In the genomic region with DNA sequence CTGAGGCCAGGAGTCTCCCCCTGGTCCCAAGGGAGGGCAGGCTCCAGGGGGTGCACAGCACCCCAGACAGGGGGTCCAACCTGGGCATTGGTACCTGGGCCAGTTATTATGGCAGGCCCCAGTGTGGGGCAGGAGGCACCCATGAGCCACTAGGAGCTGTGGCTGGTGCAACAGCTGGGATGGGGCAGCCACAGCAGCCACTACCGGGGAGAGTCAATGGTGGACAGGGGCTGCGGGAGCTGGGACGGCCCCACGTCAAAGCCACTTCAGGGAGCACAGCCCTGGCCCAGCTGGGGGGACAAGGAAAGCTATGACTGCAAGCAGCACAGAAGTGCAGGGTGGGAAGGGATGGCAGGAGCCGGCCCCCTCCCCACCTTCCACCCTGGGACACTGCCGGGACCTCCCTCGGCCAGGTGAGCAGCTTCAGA, we compare ENCODE assay signal across 14 cellular contexts. TPM values are rescaled to one million over a fixed set of nuclear protein-coding genes. Genes with fewer than 3 reads are reported as not detected.
DNase-seq lines count a peak whose midpoint lies in the region; ATAC-seq and TF ChIP-seq lines count a peak whose summit lies in the region.
"Had no signal": no experiment of that assay in that cellular context is flagged by ENCODE, and none has a peak within 500 bp of the region (broad histone marks: within the 10 kb centered on the region; RNA-seq: fewer than 3 reads in every experiment).

No MANE protein-coding gene starts in this region.

- intact Hi-C loops in Right ventricle myocardium inferior (cut with DNase I), result no loop called here
- intact Hi-C loops in heart left ventricle (cut with DNase I), result no loop called here

- TF ChIP-seq CTCF in heart left ventricle (IDR thresholded peaks at IDR 0.05) (no peak), RWPE1 (conservative IDR thresholded peaks at IDR 0.05; ENCODE audit: low read depth) (no peak)

- CTCF ChIA-PET in RWPE1 (lab: Yijun Ruan, JAX), result interaction anchor here (0.5 kb wide), 1 partner anchor 36 kb away, joined by 3 read pairs; no protein-coding TSS in a partner anchor

- DNase-seq in Right ventricle myocardium inferior (ENCODE audit: missing footprints), result peak; percentile 2
- DNase-seq in heart left ventricle, result no peak
- no peak for DNase-seq in RWPE1 (ENCODE audit: low spot score)
- peak; percentile 49 for DNase-seq in retina
- no peak for DNase-seq in superior temporal gyrus (ENCODE audit: extremely low spot score)
- DNase-seq in activated CD8-positive, alpha-beta memory T cell treated with anti-CD3 and anti-CD28 coated beads for 24 hours, result no peak
- no peak for DNase-seq in dermis blood vessel endothelial cell
- DNase-seq: DMS79, Karpas-422, NCI-H1930, NCI-H510A treated with DMSO at 0.1 percent for 48 hours had no signal

- no peak for TF ChIP-seq POLR2A in heart left ventricle (IDR thresholded peaks at IDR 0.05)

- WGBS in heart left ventricle, 4 donors, result 75 to 82% (median 80%) methylated on average over 1 to 7 of the region's 7 CpGs

- no peaks in the 10 kb centered on the region for H3K9me3 ChIP-seq in heart left ventricle
- H3K9me3 ChIP-seq: A549 had no signal

- POLR2A ChIA-PET in RWPE1 (lab: Yijun Ruan, JAX; ENCODE audit: low non-redundant PET), result interaction anchor here (0.6 kb wide), 1 partner anchor 47 kb away, joined by 3 read pairs; no protein-coding TSS in a partner anchor

- no peak for ATAC-seq in Right ventricle myocardium inferior
- no peak for ATAC-seq in heart left ventricle
- ATAC-seq: A549 had no signal

- no peak overlapping the region for H3K4me3 ChIP-seq in heart left ventricle
- H3K4me3 ChIP-seq: A549 had no signal

- peaks cover 0 to 33% (median 3%) of the 10 kb centered on the region in 9 donors for H3K36me3 ChIP-seq in heart left ventricle

- H3K27ac ChIP-seq in heart left ventricle (no peak overlapping the region), RWPE1 (peak overlapping the region; percentile 55), cingulate gyrus (ENCODE audit: low read depth, low read length) (peak overlapping the region; percentile 10)
- H3K27ac ChIP-seq: A549 had no signal

- peaks cover 8 to 51% (median 34%) of the 10 kb centered on the region in 9 donors for H3K27me3 ChIP-seq in heart left ventricle

- peaks cover 15 to 66% (median 43%) of the 10 kb centered on the region in 12 donors for H3K4me1 ChIP-seq in heart left ventricle

RNA-seq across cellular contexts. Expression of a gene that starts 5.6 kb away (rescaled TPM):
- total RNA-seq in Right ventricle myocardium inferior, result 21.5 TPM
- 10 to 100 TPM in 8 of 9 donors, 1 to 10 TPM in 1; 9.4 to 29.2 (median 15.7) TPM for total RNA-seq in heart left ventricle
- polyA plus RNA-seq in heart left ventricle, result 10 to 100 TPM; 27.6 to 27.8 TPM
- total RNA-seq in dermis blood vessel endothelial cell, result 22.0 and 28.1 TPM in 2 replicates

RNA-seq across cellular contexts. Expression of a gene that starts 16.7 kb away (rescaled TPM):
- total RNA-seq in Right ventricle myocardium inferior, result 0.89 TPM
- 1 to 10 TPM in 6 of 9 donors, under 1 TPM in 3; 0.31 to 1.9 (median 1.7) TPM for total RNA-seq in heart left ventricle
- polyA plus RNA-seq in heart left ventricle, result under 1 TPM; 0.83 to 0.91 TPM
- 0.68 and 1.1 TPM in 2 replicates for total RNA-seq in dermis blood vessel endothelial cell

RNA-seq across cellular contexts. Expression of a gene that starts 17.5 kb away (rescaled TPM):
- total RNA-seq in Right ventricle myocardium inferior (1.1 TPM), heart left ventricle (1 to 10 TPM; 1.9 to 6.0 (median 3.5) TPM), dermis blood vessel endothelial cell (0.34 and 1.0 TPM in 2 replicates)
- polyA plus RNA-seq in heart left ventricle, result 1 to 10 TPM; 3.6 to 4.1 TPM

RNA-seq across cellular contexts. Expression of a gene that starts 23.5 kb away (rescaled TPM):
- total RNA-seq in Right ventricle myocardium inferior, result 0.14 TPM
- under 1 TPM in 8 of 9 donors, not detected in 1; 0.04 to 0.72 (median 0.14) TPM for total RNA-seq in heart left ventricle
- polyA plus RNA-seq in heart left ventricle, result under 1 TPM; 0.07 to 0.08 TPM
- 0.23 and 0.34 TPM in 2 replicates for total RNA-seq in dermis blood vessel endothelial cell
- total RNA-seq: RPMI7951 had no signal

RNA-seq across cellular contexts. Expression of a gene that starts 35.2 kb away (rescaled TPM):
- total RNA-seq in Right ventricle myocardium inferior, result 695 TPM
- total RNA-seq in heart left ventricle, result 1,000 to 10,000 TPM in 2 of 9 donors, 100 to 1,000 TPM in 7; 468 to 2,348 (median 669) TPM
- polyA plus RNA-seq in heart left ventricle, result 1,000 to 10,000 TPM; 2,165 to 2,683 TPM
- total RNA-seq in dermis blood vessel endothelial cell, result 380 and 637 TPM in 2 replicates

Comparison
In these comparisons a context has a peak if more than half of its experiments do, and no peak if none do; other contexts are left out.
1. DNase-seq: peak in Right ventricle myocardium inferior (single experiment) and retina (single experiment); none in heart left ventricle (0 of 5), RWPE1 (single experiment), superior temporal gyrus (single experiment), activated CD8-positive, alpha-beta memory T cell treated with anti-CD3 and anti-CD28 coated beads for 24 hours (single experiment) and dermis blood vessel endothelial cell (single experiment).
2. H3K27ac ChIP-seq: peak in RWPE1 (single experiment) and cingulate gyrus (single experiment); none in heart left ventricle (0 of 12).